Comparison of ENCODE assay signal across 25 cellular contexts in genomic region chr4:112731715-112732114, GRCh38.
"Had no signal": no experiment of that assay in that cellular context is flagged by ENCODE, and none has a peak within 500 bp of the region (broad histone marks: within the 10 kb centered on the region; RNA-seq: fewer than 3 reads in every experiment).

No MANE protein-coding gene starts in this region.

- H3K4me3 ChIP-seq: adrenal gland, PC-9, SK-N-MC had no signal

- H3K27ac ChIP-seq: adrenal gland, PC-9, SK-N-MC had no signal

- DNase-seq: activated CD4-positive, alpha-beta memory T cell treated with anti-CD3 and anti-CD28 coated beads, Interleukin-2, amount 10 ng/mL, durations not matched to agents 7 days and 5 days; activated CD4-positive, alpha-beta T cell treated with anti-CD3 and anti-CD28 coated beads, Interleukin-2, amount 50 U/mL, for 1 hour; activated CD4-positive, CD25-positive, alpha-beta regulatory T cell; activated gamma-delta T cell; activated naive CD4-positive, alpha-beta T cell treated with anti-CD3 and anti-CD28 coated beads, Interleukin-2, amount 10 ng/mL, durations not matched to agents 7 days and 5 days; activated naive CD8-positive, alpha-beta T cell treated with anti-CD3 and anti-CD28 coated beads for 36 hours; activated T-cell treated with anti-CD3 and anti-CD28 coated beads for 4 hours; activated T-cell treated with anti-CD3 and anti-CD28 coated beads, Interleukin-2, amount 50 U/mL, for 48 hours; adrenal gland; anterior cingulate cortex; cerebellar nuclear complex; NCI-H1048; NCI-H1417; NCI-H2029; NCI-H2107; NCI-H2171 treated with DMSO at 0.1 percent for 48 hours; NCI-H226; NCI-H510A; PC-9; SIG-M5; T-cell; T-helper 2 cell; T1000 had no signal

- H3K4me1 ChIP-seq: adrenal gland had no signal

- H3K9me3 ChIP-seq: adrenal gland had no signal

- ATAC-seq: activated T-helper 17 cell treated with anti-CD3 and anti-CD28 coated beads, Interleukin-2, amount 50 U/mL, for 72 hours; T-cell had no signal

- H3K27me3 Mint-ChIP-seq: activated CD4-positive, alpha-beta memory T cell treated with anti-CD3 and anti-CD28 coated beads, Interleukin-2, amount 10 ng/mL, durations not matched to agents 7 days and 5 days; activated naive CD4-positive, alpha-beta T cell treated with anti-CD3 and anti-CD28 coated beads, Interleukin-2, amount 10 ng/mL, durations not matched to agents 7 days and 5 days; activated naive CD8-positive, alpha-beta T cell treated with anti-CD3 and anti-CD28 coated beads for 36 hours; activated T-helper 17 cell treated with anti-CD3 and anti-CD28 coated beads, Interleukin-2, amount 50 U/mL, for 72 hours; T-cell had no signal

- H3K36me3 ChIP-seq: adrenal gland had no signal

- H3K9me3 Mint-ChIP-seq: activated CD4-positive, alpha-beta memory T cell treated with anti-CD3 and anti-CD28 coated beads, Interleukin-2, amount 10 ng/mL, durations not matched to agents 7 days and 5 days; activated naive CD4-positive, alpha-beta T cell treated with anti-CD3 and anti-CD28 coated beads, Interleukin-2, amount 10 ng/mL, durations not matched to agents 7 days and 5 days; activated naive CD8-positive, alpha-beta T cell treated with anti-CD3 and anti-CD28 coated beads for 36 hours; activated T-helper 17 cell treated with anti-CD3 and anti-CD28 coated beads, Interleukin-2, amount 50 U/mL, for 72 hours; T-cell had no signal

- H3K4me3 Mint-ChIP-seq: activated CD4-positive, alpha-beta memory T cell treated with anti-CD3 and anti-CD28 coated beads, Interleukin-2, amount 10 ng/mL, durations not matched to agents 7 days and 5 days; activated naive CD4-positive, alpha-beta T cell treated with anti-CD3 and anti-CD28 coated beads, Interleukin-2, amount 10 ng/mL, durations not matched to agents 7 days and 5 days; activated naive CD8-positive, alpha-beta T cell treated with anti-CD3 and anti-CD28 coated beads for 36 hours; activated T-helper 17 cell treated with anti-CD3 and anti-CD28 coated beads, Interleukin-2, amount 50 U/mL, for 72 hours; T-cell had no signal

- H3K36me3 Mint-ChIP-seq: activated naive CD4-positive, alpha-beta T cell treated with anti-CD3 and anti-CD28 coated beads, Interleukin-2, amount 10 ng/mL, durations not matched to agents 7 days and 5 days; activated naive CD8-positive, alpha-beta T cell treated with anti-CD3 and anti-CD28 coated beads for 36 hours; T-cell had no signal

- H3K27ac Mint-ChIP-seq: activated CD4-positive, alpha-beta memory T cell treated with anti-CD3 and anti-CD28 coated beads, Interleukin-2, amount 10 ng/mL, durations not matched to agents 7 days and 5 days; activated naive CD4-positive, alpha-beta T cell treated with anti-CD3 and anti-CD28 coated beads, Interleukin-2, amount 10 ng/mL, durations not matched to agents 7 days and 5 days; activated naive CD8-positive, alpha-beta T cell treated with anti-CD3 and anti-CD28 coated beads for 36 hours; activated T-helper 17 cell treated with anti-CD3 and anti-CD28 coated beads, Interleukin-2, amount 50 U/mL, for 72 hours; T-cell had no signal
